2 cellular contexts compared by ENCODE assay signal in the genomic region with DNA sequence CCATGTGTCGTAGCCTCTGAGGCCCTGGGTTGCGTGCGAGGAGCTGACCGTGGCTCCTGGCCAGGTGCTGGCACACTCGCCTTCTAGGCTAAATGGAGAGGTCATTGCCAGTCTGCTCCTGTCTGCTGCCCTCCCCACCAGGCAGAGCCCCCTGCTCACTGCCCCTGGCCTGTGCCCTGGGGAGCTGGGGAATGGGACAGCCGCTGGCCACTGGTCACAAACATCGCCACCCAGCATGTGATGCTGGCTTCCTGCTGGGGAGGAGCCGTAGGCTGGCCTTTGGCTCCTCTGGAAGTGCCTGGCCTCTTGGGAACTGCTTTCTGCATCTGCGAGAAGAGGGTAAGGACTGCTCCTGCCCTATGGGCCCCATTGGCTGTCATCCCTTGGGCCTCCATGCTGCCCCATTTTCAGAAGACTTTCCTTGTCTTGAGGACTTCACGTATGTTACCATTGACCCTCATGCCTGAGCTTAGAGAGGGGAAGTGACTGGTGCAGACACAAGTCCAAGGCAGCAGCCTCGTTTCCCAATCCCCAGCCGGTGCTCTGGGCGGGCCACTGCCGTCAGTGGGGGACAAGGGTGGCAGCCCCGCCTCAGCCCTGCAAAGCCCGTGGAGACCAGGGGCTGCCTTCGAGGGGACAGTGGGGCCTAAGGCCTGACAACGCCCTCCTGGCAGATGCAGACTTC.
TF ChIP-seq lines count a peak whose summit lies in the region.

No MANE protein-coding gene starts in this region.

TF ChIP-seq in IMR-90, 13 proteins besides CTCF, POLR2A, EP300 and RAD21:
- TF ChIP-seq MAZ (IDR thresholded peaks at IDR 0.05; ENCODE audit: borderline replicate concordance, low read depth, low read length) (no peak), RFX5 (IDR thresholded peaks at IDR 0.05; ENCODE audit: low read depth, low read length) (no peak), FOS (IDR thresholded peaks at IDR 0.05; ENCODE audit: low read depth, low read length) (no peak), MAFK (IDR thresholded peaks at IDR 0.05; ENCODE audit: low read depth, low read length) (no peak), CHD1 (IDR thresholded peaks at IDR 0.05; ENCODE audit: low read depth, low read length) (no peak), CEBPB (IDR thresholded peaks at IDR 0.05; ENCODE audit: low read depth, low read length) (no peak), SMC3 (IDR thresholded peaks at IDR 0.05; ENCODE audit: low read depth, low read length) (no peak), NFE2L2 (IDR thresholded peaks at IDR 0.05; ENCODE audit: low read depth, low read length) (no peak), MXI1 (IDR thresholded peaks at IDR 0.05; ENCODE audit: borderline replicate concordance, low read depth, low read length) (no peak), ELK1 (IDR thresholded peaks at IDR 0.05; ENCODE audit: borderline replicate concordance, low read depth, low read length) (no peak), RCOR1 (IDR thresholded peaks at IDR 0.05; ENCODE audit: insufficient replicate concordance, low read length) (no peak), BHLHE40 (IDR thresholded peaks at IDR 0.05; ENCODE audit: low read depth, low read length) (no peak)
- TF ChIP-seq, protein P1, sequence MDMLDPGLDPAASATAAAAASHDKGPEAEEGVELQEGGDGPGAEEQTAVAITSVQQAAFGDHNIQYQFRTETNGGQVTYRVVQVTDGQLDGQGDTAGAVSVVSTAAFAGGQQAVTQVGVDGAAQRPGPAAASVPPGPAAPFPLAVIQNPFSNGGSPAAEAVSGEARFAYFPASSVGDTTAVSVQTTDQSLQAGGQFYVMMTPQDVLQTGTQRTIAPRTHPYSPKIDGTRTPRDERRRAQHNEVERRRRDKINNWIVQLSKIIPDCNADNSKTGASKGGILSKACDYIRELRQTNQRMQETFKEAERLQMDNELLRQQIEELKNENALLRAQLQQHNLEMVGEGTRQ (IDR thresholded peaks at IDR 0.05; ENCODE audit: low read depth, low read length) = no peak
TF ChIP-seq in IMR-90: peak in this region for 0.

TF ChIP-seq in liver, 16 proteins besides CTCF, POLR2A, EP300 and RAD21:
- TF ChIP-seq ATF3 (IDR thresholded peaks at IDR 0.05) (no peak), GABPA (IDR thresholded peaks at IDR 0.05 in 1 of 2, conservative IDR thresholded peaks at IDR 0.05 in 1 of 2) (no peak), RXRA (IDR thresholded peaks at IDR 0.05) (peak in 1 of 2 donors; percentile 26), EGR1 (IDR thresholded peaks at IDR 0.05; ENCODE audit: low read depth in 2 of 2) (no peak), JUND (IDR thresholded peaks at IDR 0.05) (no peak), HNF4A (conservative IDR thresholded peaks at IDR 0.05) (peak in 1 of 2 donors; percentile 30), FOXA2 (IDR thresholded peaks at IDR 0.05) (no peak), SP1 (IDR thresholded peaks at IDR 0.05) (peak; percentile 23), YY1 (IDR thresholded peaks at IDR 0.05) (peak; percentile 9), HNF4G (IDR thresholded peaks at IDR 0.05) (no peak), FOXA1 (IDR thresholded peaks at IDR 0.05) (no peak), REST (IDR thresholded peaks at IDR 0.05) (no peak), TAF1 (conservative IDR thresholded peaks at IDR 0.05) (no peak), NR2F2 (IDR thresholded peaks at IDR 0.05) (peak; percentile 82)
- TF ChIP-seq, protein P2, sequence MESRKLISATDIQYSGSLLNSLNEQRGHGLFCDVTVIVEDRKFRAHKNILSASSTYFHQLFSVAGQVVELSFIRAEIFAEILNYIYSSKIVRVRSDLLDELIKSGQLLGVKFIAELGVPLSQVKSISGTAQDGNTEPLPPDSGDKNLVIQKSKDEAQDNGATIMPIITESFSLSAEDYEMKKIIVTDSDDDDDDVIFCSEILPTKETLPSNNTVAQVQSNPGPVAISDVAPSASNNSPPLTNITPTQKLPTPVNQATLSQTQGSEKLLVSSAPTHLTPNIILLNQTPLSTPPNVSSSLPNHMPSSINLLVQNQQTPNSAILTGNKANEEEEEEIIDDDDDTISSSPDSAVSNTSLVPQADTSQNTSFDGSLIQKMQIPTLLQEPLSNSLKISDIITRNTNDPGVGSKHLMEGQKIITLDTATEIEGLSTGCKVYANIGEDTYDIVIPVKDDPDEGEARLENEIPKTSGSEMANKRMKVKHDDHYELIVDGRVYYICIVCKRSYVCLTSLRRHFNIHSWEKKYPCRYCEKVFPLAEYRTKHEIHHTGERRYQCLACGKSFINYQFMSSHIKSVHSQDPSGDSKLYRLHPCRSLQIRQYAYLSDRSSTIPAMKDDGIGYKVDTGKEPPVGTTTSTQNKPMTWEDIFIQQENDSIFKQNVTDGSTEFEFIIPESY (IDR thresholded peaks at IDR 0.05) = no peak
- TF ChIP-seq, protein P3, sequence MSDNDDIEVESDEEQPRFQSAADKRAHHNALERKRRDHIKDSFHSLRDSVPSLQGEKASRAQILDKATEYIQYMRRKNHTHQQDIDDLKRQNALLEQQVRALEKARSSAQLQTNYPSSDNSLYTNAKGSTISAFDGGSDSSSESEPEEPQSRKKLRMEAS (IDR thresholded peaks at IDR 0.05) = no peak
TF ChIP-seq in liver: peak in this region for 5.
